In the genomic region with DNA sequence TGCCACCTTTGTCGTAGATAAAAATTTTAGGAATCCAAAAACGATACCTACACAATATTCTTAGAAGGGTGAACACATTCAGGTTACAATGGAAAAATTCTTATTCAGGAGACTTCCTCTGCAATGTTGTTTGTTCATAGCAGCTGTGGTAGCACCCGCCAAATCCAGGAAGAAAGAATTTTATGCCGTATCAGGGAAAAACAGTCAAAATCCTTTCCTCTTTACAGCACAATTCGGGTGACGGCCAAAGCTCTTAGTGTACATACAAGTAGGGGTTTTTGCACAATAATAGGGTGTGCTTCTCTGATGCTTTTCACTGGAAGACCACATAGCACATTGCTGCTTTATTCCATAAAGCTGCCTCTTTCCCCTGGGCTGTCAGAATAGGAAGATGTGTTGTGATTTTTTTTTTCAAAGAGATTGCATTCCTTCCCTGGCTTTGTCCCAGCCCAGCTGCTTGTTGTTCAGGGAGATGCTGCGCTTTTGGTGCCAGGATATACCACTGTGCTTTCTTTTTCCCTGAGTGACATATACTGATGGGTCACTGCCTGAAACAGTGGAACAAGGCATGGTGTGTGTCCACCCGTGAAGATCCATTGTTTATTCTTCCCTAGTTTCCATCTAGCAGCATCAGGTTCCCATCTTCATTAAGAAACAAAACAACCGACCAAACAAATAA, we compare ENCODE assay signal across 1 cellular context.
TF ChIP-seq lines count a peak whose summit lies in the region.

No MANE protein-coding gene starts in this region.

TF ChIP-seq in HepG2, 621 proteins besides CTCF, POLR2A, EP300 and RAD21:
- TF ChIP-seq MED1 (CRISPR knock-in tag; IDR thresholded peaks at IDR 0.05), result no peak
- TF ChIP-seq TRIM22 (IDR thresholded peaks at IDR 0.05), result no peak
- TF ChIP-seq, protein P1, sequence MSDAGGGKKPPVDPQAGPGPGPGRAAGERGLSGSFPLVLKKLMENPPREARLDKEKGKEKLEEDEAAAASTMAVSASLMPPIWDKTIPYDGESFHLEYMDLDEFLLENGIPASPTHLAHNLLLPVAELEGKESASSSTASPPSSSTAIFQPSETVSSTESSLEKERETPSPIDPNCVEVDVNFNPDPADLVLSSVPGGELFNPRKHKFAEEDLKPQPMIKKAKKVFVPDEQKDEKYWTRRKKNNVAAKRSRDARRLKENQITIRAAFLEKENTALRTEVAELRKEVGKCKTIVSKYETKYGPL (CRISPR knock-in tag; IDR thresholded peaks at IDR 0.05), result no peak
- no peak for TF ChIP-seq SSRP1 (CRISPR knock-in tag; IDR thresholded peaks at IDR 0.05)
- TF ChIP-seq MAFF (IDR thresholded peaks at IDR 0.05; ENCODE audit: low read depth, low read length), result peak; percentile 47
- TF ChIP-seq TRAFD1 (CRISPR knock-in tag; IDR thresholded peaks at IDR 0.05; ENCODE audit: borderline replicate concordance), result no peak
- peak; percentile 68 to 77 for TF ChIP-seq MAFK (conservative IDR thresholded peaks at IDR 0.05 in 1 of 2, IDR thresholded peaks at IDR 0.05 in 1 of 2; ENCODE audit: low read length in 2 of 2)
- TF ChIP-seq ZUFSP (CRISPR knock-in tag; IDR thresholded peaks at IDR 0.05; ENCODE audit: borderline replicate concordance), result no peak
